Comparison of ENCODE assay signal across 23 cellular contexts in the genomic region with DNA sequence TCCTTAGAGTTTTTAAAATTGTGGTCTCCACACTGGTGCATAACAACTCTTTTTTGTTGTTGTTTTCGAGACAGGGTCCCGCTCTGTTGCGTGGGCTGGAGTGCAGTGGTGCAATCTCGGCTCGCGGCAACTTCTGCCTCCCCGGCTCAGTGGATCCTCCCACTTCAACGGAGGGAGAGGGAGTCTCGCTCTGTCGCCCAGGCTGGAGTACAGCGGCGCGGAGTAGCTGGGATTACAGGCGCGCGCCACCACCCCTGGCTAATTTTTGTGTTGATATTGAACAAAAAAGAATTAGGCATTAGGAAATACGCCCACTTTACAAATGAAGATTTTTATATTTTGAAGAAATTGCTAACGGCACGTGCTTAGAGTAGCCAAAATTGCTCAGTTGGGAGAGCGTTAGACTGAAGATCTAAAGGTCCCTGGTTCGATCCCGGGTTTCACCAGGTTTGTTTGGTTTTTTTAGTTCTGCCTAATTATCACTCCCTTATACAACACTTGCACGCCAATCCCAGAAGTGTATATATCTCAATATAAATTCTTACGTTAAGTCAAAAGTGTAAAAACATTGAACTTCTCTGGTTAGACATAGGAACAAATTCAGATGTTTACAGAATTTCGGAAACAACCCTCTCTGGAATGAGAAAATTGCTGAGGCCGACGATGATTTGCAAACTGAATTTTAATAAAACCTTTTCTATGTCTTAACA.
A peak's percentile ranks its signal among the peaks of the same experiment; 100 is the strongest.
DNase-seq lines count a peak whose midpoint lies in the region; FAIRE-seq and TF ChIP-seq lines count a peak whose summit lies in the region.
"Had no signal": no experiment of that assay in that cellular context is flagged by ENCODE, and none has a peak within 500 bp of the region (broad histone marks: within the 10 kb centered on the region; RNA-seq: fewer than 3 reads in every experiment).

No MANE protein-coding gene starts in this region.

- peak overlapping the region; percentile 59 for H3K4me3 ChIP-seq in HUES64 (ENCODE audit: low read length)
- peak overlapping the region; percentile 7 for H3K4me3 ChIP-seq in brain microvascular endothelial cell (ENCODE audit: low read depth, low read length)
- peak overlapping the region in 2 of 3 experiments; percentile 20 to 25 for H3K4me3 ChIP-seq in keratinocyte (ENCODE audit: control insufficient read depth in 2 of 3, extremely low read depth in 1 of 3, insufficient read depth in 2 of 3, low read depth in 1 of 3, low read length in 3 of 3)
- H3K4me3 ChIP-seq: colonic mucosa, heart left ventricle, spleen, tibial artery had no signal

- TF ChIP-seq CTCF in brain microvascular endothelial cell (IDR thresholded peaks at IDR 0.05; ENCODE audit: low read depth, low read length, missing control alignments) (no peak), keratinocyte (optimal IDR thresholded peaks at IDR 0.05 in 1 of 3, IDR thresholded peaks at IDR 0.05 in 1 of 3, conservative IDR thresholded peaks at IDR 0.05 in 1 of 3; ENCODE audit: extremely low read depth in 1 of 3, insufficient read depth in 2 of 3, low read length in 3 of 3) (no peak), GM10266 (IDR thresholded peaks at IDR 0.05; ENCODE audit: control insufficient read depth, insufficient read depth, low read depth, missing control alignments) (no peak)

- peak overlapping the region; percentile 41 for H3K4me2 ChIP-seq in keratinocyte (ENCODE audit: control insufficient read depth, extremely low read depth, insufficient read depth, low read depth, low read length)

- H3K36me3 ChIP-seq in ES-I3 (ENCODE audit: insufficient read depth, low read length) (no peaks in the 10 kb centered on the region), HUES64 (ENCODE audit: insufficient read depth, low read length) (no peaks in the 10 kb centered on the region), brain microvascular endothelial cell (replicated peaks) (no peaks in the 10 kb centered on the region), keratinocyte (ENCODE audit: control insufficient read depth in 2 of 2, extremely low read depth in 1 of 2, insufficient read depth in 2 of 2, low read length in 2 of 2) (no peaks in the 10 kb centered on the region)
- H3K36me3 ChIP-seq: colonic mucosa, heart left ventricle, spleen, tibial artery had no signal

- no peaks in the 10 kb centered on the region for H4K20me1 ChIP-seq in keratinocyte (ENCODE audit: control insufficient read depth, extremely low read depth, insufficient read depth, low read length)

- H3K27ac ChIP-seq in HUES64 (ENCODE audit: low read depth, low read length) (no peak overlapping the region), brain microvascular endothelial cell (no peak overlapping the region), keratinocyte (ENCODE audit: control insufficient read depth, insufficient read depth, low read length) (no peak overlapping the region)
- H3K27ac ChIP-seq: colonic mucosa, heart left ventricle, RWPE1, spleen, tibial artery had no signal

- H2AFZ ChIP-seq in keratinocyte (ENCODE audit: control insufficient read depth, low read length) = no peak overlapping the region

- H3K79me2 ChIP-seq in keratinocyte (ENCODE audit: control insufficient read depth, insufficient read depth, low read length) = no peaks in the 10 kb centered on the region

- DNase-seq in brain microvascular endothelial cell (peak; percentile 20), keratinocyte (ENCODE audit: low read depth, low spot score) (no peak), NCI-H1417 treated with DMSO at 0.1 percent for 48 hours (lab: John Stamatoyannopoulos, UW) (no peak), GM10266 (ENCODE audit: extremely low spot score) (no peak)
- no peak for DNase-seq in activated CD8-positive, alpha-beta memory T cell treated with anti-CD3 and anti-CD28 coated beads for 24 hours
- DNase-seq: CD8-positive, alpha-beta T cell; colonic mucosa; DMS79 treated with DMSO at 0.1 percent for 48 hours; heart left ventricle; Kasumi-1; naive B cell; NCI-H1092 treated with DMSO at 0.1 percent for 48 hours; NCI-H2081 treated with DMSO at 0.1 percent for 48 hours; NCI-H446; NK-92 treated with Interleukin-12 subunit alpha and Interleukin-12 subunit beta, amount 100 ng/mL, for 24 hours; spleen; stimulated activated CD4-positive, alpha-beta T cell treated with anti-CD3 and anti-CD28 coated beads, Interleukin-4, amount 100 ng/mL, for 24 hours; T1000; tibial artery had no signal

- H3K9me1 ChIP-seq in keratinocyte (ENCODE audit: control insufficient read depth, extremely low read depth, insufficient read depth, low read length) = no peaks in the 10 kb centered on the region

- no peak for FAIRE-seq in keratinocyte (lab: Jason Lieb, UNC)
- FAIRE-seq: endometrium had no signal

- no peaks in the 10 kb centered on the region; the same call in 1 of the 2 replicates for H3K4me1 ChIP-seq in ES-I3 (ENCODE audit: insufficient read depth, low read length)
- peaks cover 28% of the 10 kb centered on the region for H3K4me1 ChIP-seq in HUES64 (ENCODE audit: insufficient read depth, low read length)
- H3K4me1 ChIP-seq in keratinocyte (ENCODE audit: control insufficient read depth, extremely low read depth, insufficient read depth, low read length) = no peaks in the 10 kb centered on the region
- H3K4me1 ChIP-seq: colonic mucosa, spleen, tibial artery had no signal

- H3K9ac ChIP-seq in ES-I3 (ENCODE audit: low read depth, low read length) (peak overlapping the region; percentile 52; the same call in 1 of the 2 replicates), HUES64 (ENCODE audit: low read depth, low read length) (no peak overlapping the region), keratinocyte (ENCODE audit: control insufficient read depth, extremely low read depth, insufficient read depth, low read length) (no peak overlapping the region)

- H3K27me3 ChIP-seq in HUES64 (ENCODE audit: insufficient read depth, low read length) = peaks cover 89% of the 10 kb centered on the region
- H3K27me3 ChIP-seq in brain microvascular endothelial cell (replicated peaks) = peaks cover 43% of the 10 kb centered on the region
- H3K27me3 ChIP-seq in keratinocyte (ENCODE audit: control insufficient read depth, extremely low read depth, insufficient read depth, low read length) = peaks cover 62% of the 10 kb centered on the region

- 63% methylated on average over 27 of the region's 27 CpGs for WGBS in HUES64

- H3K9me3 ChIP-seq in ES-I3 (ENCODE audit: control insufficient read depth, insufficient read depth, low read length) (no peaks in the 10 kb centered on the region), HUES64 (ENCODE audit: insufficient read depth, low read depth, low read length) (no peaks in the 10 kb centered on the region), keratinocyte (ENCODE audit: control insufficient read depth, low read depth, low read length) (no peaks in the 10 kb centered on the region)
- H3K9me3 ChIP-seq: colonic mucosa had no signal

- in situ Hi-C loops in brain microvascular endothelial cell (cut with HindIII; ENCODE audit: low pct_ligation_motif_present, low sequenced_read_pairs) = no loop called here

- dilution Hi-C loops in keratinocyte (cut with MboI; ENCODE audit: extremely low pct_ligation_motif_present, low sequenced_read_pairs) = no loop called here

Comparison
In these comparisons a context has a peak if more than half of its experiments do, and no peak if none do; other contexts are left out.
1. H3K4me3 ChIP-seq: peak in every context shown above with its lines; median percentile 59 in HUES64; 22 in keratinocyte; 7 in brain microvascular endothelial cell.